ENCODE assay signal across 16 cellular contexts in the genomic region with DNA sequence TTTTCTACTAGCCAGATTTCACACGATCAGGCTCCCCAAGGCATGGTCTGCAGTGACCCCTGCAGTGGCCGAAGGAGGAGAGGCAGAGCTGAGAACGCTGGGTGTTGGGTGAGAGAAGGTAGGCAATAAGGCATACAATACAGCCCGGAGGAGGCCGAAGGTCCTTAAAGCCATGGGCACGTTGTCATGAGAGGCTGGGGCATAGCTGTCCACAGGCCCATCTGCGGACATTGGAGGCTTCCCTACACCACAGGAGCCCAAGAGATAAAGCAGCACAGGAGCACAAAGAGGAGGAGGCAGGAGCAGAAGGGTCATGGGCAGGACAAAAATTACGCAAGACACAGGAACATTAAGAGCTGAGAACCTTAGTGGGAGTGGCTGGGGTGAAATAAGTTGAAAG. TPM values are rescaled to one million over a fixed set of nuclear protein-coding genes. Genes with fewer than 3 reads are reported as not detected.
DNase-seq lines count a peak whose midpoint lies in the region; ATAC-seq and TF ChIP-seq lines count a peak whose summit lies in the region.
"Had no signal": no experiment of that assay in that cellular context is flagged by ENCODE, and none has a peak within 500 bp of the region (broad histone marks: within the 10 kb centered on the region; RNA-seq: fewer than 3 reads in every experiment).

No MANE protein-coding gene starts in this region.

- peaks cover 3% of the 10 kb centered on the region for H3F3A ChIP-seq in PC-3 (ENCODE audit: low read length, unreplicated experiment)

- no peak overlapping the region for H4K91ac ChIP-seq in H9 (ENCODE audit: insufficient read length, low read depth, low read length)

- H3K9me3 Mint-ChIP-seq in H9, result no peaks in the 10 kb centered on the region; a peak in 1 of 5 replicates
- H3K9me3 Mint-ChIP-seq: activated T-helper 2 cell treated with anti-CD3 and anti-CD28 coated beads, Interferon-gamma antibody, Interleukin-2, Interleukin-4, amounts not matched to agents 10 μg/mL and 5 μg/mL and 100 μg/mL, durations not matched to agents 14 hours and 24 hours and 36 hours; central memory CD8-positive, alpha-beta T cell; nephron had no signal

- H3K79me2 ChIP-seq in H9 (ENCODE audit: insufficient read depth, low read length) (no peaks in the 10 kb centered on the region), PC-3 (ENCODE audit: low read length) (no peaks in the 10 kb centered on the region), osteoblast (ENCODE audit: insufficient read depth, low read length) (no peaks in the 10 kb centered on the region)

- no TSS peak for BruUV-seq in PC-3 (replicated peaks; lab: Mats Ljungman, UMichigan)

- H3K36me3 ChIP-seq in PC-3 (ENCODE audit: low read depth, low read length), result no peaks in the 10 kb centered on the region
- no peaks in the 10 kb centered on the region for H3K36me3 ChIP-seq in osteoblast (ENCODE audit: insufficient read depth, low read length)
- H3K36me3 ChIP-seq in ascending aorta, result no peaks in the 10 kb centered on the region

- no peaks in the 10 kb centered on the region for H3K23me2 ChIP-seq in H9 (ENCODE audit: insufficient read length, low read depth, low read length, poor library complexity, severe bottlenecking)

- H3K9me2 ChIP-seq in PC-3 (replicated peaks; ENCODE audit: low read length), result no peaks in the 10 kb centered on the region

- H3K4me2 ChIP-seq in H9 (ENCODE audit: insufficient read depth, insufficient read length, low read length) (no peak overlapping the region), PC-3 (ENCODE audit: low read length) (no peak overlapping the region), osteoblast (ENCODE audit: insufficient read depth, low read length) (no peak overlapping the region)

- no peak overlapping the region for H2AFZ ChIP-seq in H9 (ENCODE audit: low read length)
- no peak overlapping the region for H2AFZ ChIP-seq in PC-3 (ENCODE audit: low read length)
- peak overlapping the region; percentile 11 for H2AFZ ChIP-seq in osteoblast (ENCODE audit: low read length)

- no peaks in the 10 kb centered on the region for H3K36me3 Mint-ChIP-seq in H9 (ENCODE audit: insufficient read depth in 1 of 3, low read depth in 3 of 3)

- no peak overlapping the region for H2BK20ac ChIP-seq in H9 (ENCODE audit: low read depth, low read length, poor library complexity, severe bottlenecking)

- H3K56ac ChIP-seq in H9 (ENCODE audit: insufficient read length, low read depth, low read length), result no peak overlapping the region

- H3K27ac ChIP-seq in H9 (ENCODE audit: insufficient read length, low read depth, low read length) (no peak overlapping the region), PC-3 (ENCODE audit: low read length) (peak overlapping the region; percentile 69), osteoblast (ENCODE audit: low read depth, low read length) (no peak overlapping the region), ascending aorta (no peak overlapping the region)
- H3K27ac ChIP-seq: SK-N-MC had no signal

- no CpG with 5 or more reads among the region's 8 CpGs for WGBS in H9 (ENCODE audit: extremely low coverage, insufficient read length, low lambda C conversion rate)

- no peak overlapping the region for H2BK15ac ChIP-seq in H9 (ENCODE audit: low read depth, low read length)

- H3K4me3 ChIP-seq in PC-3 (ENCODE audit: low read length) (no peak overlapping the region), fibroblast of pulmonary artery (replicated peaks; ENCODE audit: low read depth, low read length) (no peak overlapping the region), osteoblast (ENCODE audit: insufficient read depth, low read length) (no peak overlapping the region), ascending aorta (no peak overlapping the region)
- H3K4me3 ChIP-seq: SK-N-MC had no signal

- TF ChIP-seq CTCF in H9 (conservative IDR thresholded peaks at IDR 0.05) (peak; percentile 46), PC-3 (conservative IDR thresholded peaks at IDR 0.05; ENCODE audit: low read depth, low read length) (no peak), fibroblast of pulmonary artery (IDR thresholded peaks at IDR 0.05; ENCODE audit: low read length, missing control alignments) (no peak), osteoblast (IDR thresholded peaks at IDR 0.05; ENCODE audit: extremely low read depth, low read depth, low read length) (no peak), ascending aorta (IDR thresholded peaks at IDR 0.05) (no peak)

- no peak overlapping the region for H2BK120ac ChIP-seq in H9 (ENCODE audit: low read depth, low read length, poor library complexity, severe bottlenecking)

- H3K9ac ChIP-seq in H9 (ENCODE audit: extremely low read depth, insufficient read length, low read length) (no peak overlapping the region), PC-3 (ENCODE audit: low read length) (peak overlapping the region; percentile 7; the same call in 1 of the 2 replicates)

- H3K27me3 Mint-ChIP-seq in H9 (ENCODE audit: low read depth), result peaks cover 1% of the 10 kb centered on the region; the same call in 1 of the 2 replicates

- no peaks in the 10 kb centered on the region for H3K79me1 ChIP-seq in H9 (ENCODE audit: insufficient read depth, low read depth, low read length, poor library complexity, severe bottlenecking)

- peak overlapping the region in 1 of 2 experiments; percentile 54; a peak in 1 of 5 replicates for H3K4me3 Mint-ChIP-seq in H9
- H3K4me3 Mint-ChIP-seq: activated CD4-positive, alpha-beta T cell treated with anti-CD3 and anti-CD28 coated beads for 36 hours; central memory CD8-positive, alpha-beta T cell; nephron had no signal

- peak overlapping the region in 2 of 3 experiments; percentile 14 to 71; a peak in 4 of 7 replicates for H3K27ac Mint-ChIP-seq in H9
- H3K27ac Mint-ChIP-seq: activated CD4-positive, alpha-beta T cell treated with anti-CD3 and anti-CD28 coated beads for 36 hours; activated T-helper 2 cell treated with anti-CD3 and anti-CD28 coated beads, Interferon-gamma antibody, Interleukin-2, Interleukin-4, amounts not matched to agents 10 μg/mL and 5 μg/mL and 100 μg/mL, durations not matched to agents 14 hours and 24 hours and 36 hours; nephron had no signal

- no peaks in the 10 kb centered on the region for H3K9me3 ChIP-seq in H9 (ENCODE audit: control insufficient read depth, low read depth, low read length)
- H3K9me3 ChIP-seq in PC-3 (ENCODE audit: low read length), result no peaks in the 10 kb centered on the region
- H3K9me3 ChIP-seq in osteoblast (ENCODE audit: low read depth, low read length), result no peaks in the 10 kb centered on the region
- no peaks in the 10 kb centered on the region for H3K9me3 ChIP-seq in ascending aorta

- H2AK5ac ChIP-seq in H9 (ENCODE audit: insufficient read length, low read length), result no peak overlapping the region

- H4K20me1 ChIP-seq in H9 (ENCODE audit: control insufficient read depth, insufficient read depth, insufficient read length) (no peaks in the 10 kb centered on the region), PC-3 (ENCODE audit: low read length) (no peaks in the 10 kb centered on the region), osteoblast (ENCODE audit: insufficient read depth, low read length) (no peaks in the 10 kb centered on the region)

- H4K8ac ChIP-seq in H9 (replicated peaks; ENCODE audit: insufficient read length, low read depth, low read length), result no peak overlapping the region

- no peak overlapping the region for H3K14ac ChIP-seq in H9 (ENCODE audit: insufficient read depth, low read length)

- POLR2A ChIA-PET in PC-3 (lab: Charles Lee; ENCODE audit: unreplicated experiment), result no interaction called here

- no peak overlapping the region for H3K18ac ChIP-seq in H9 (ENCODE audit: insufficient read length, low read depth, low read length)

- H3K4me1 ChIP-seq in H9 (ENCODE audit: insufficient read depth, low read length) (peaks cover 3% of the 10 kb centered on the region; the same call in 1 of the 2 replicates), PC-3 (ENCODE audit: insufficient read depth, low read length) (peaks cover 20% of the 10 kb centered on the region), osteoblast (ENCODE audit: insufficient read depth, low read length) (peaks cover 18% of the 10 kb centered on the region), ascending aorta (peaks cover 0 to 6% of the 10 kb centered on the region in 2 donors)

- H3K4me1 Mint-ChIP-seq in H9, result peaks cover 19 to 26% of the 10 kb centered on the region in 2 experiments
- H3K4me1 Mint-ChIP-seq: central memory CD8-positive, alpha-beta T cell had no signal

- intact Hi-C loops in PC-3 (cut with micrococcal nuclease) (no loop called here), ascending aorta (cut with DNase I) (no loop called here)

- H3K4ac ChIP-seq in H9 (ENCODE audit: low read depth, low read length), result no peak overlapping the region

- no peak overlapping the region for H2BK12ac ChIP-seq in H9 (ENCODE audit: insufficient read length, low read depth, low read length)

- no peak overlapping the region for H3K23ac ChIP-seq in H9 (ENCODE audit: insufficient read length, low read depth, low read length)

- no peak for ATAC-seq in PC-3
- ATAC-seq: activated CD4-positive, alpha-beta T cell treated with anti-CD3 and anti-CD28 coated beads for 36 hours had no signal

- DNase-seq in H9 (peak; percentile 44), PC-3 (no peak), fibroblast of pulmonary artery (ENCODE audit: low read depth) (peak; percentile 46), osteoblast (ENCODE audit: insufficient read length, low spot score, missing footprints) (peak; percentile 44), ascending aorta (ENCODE audit: low spot score in 2 of 2) (no peak), HK-2 (ENCODE audit: unreplicated experiment) (no peak), NCI-H2107 treated with DMSO at 0.1 percent for 48 hours (lab: John Stamatoyannopoulos, UW; ENCODE audit: unreplicated experiment) (no peak), NCI-H2196 (lab: John Stamatoyannopoulos, UW; ENCODE audit: unreplicated experiment) (no peak)
- DNase-seq: activated CD4-positive, alpha-beta T cell treated with anti-CD3 and anti-CD28 coated beads for 36 hours; C1 segment of cervical spinal cord; kidney glomerular epithelial cell; NCI-H526 treated with DMSO at 0.1 percent for 48 hours had no signal

- CTCF ChIA-PET in PC-3 (lab: Charles Lee), result no interaction called here

- H2BK5ac ChIP-seq in H9 (ENCODE audit: insufficient read length, low read length), result no peak overlapping the region

- H3T11ph ChIP-seq in H9 (ENCODE audit: low read length), result no peak overlapping the region

- H3K27me3 ChIP-seq in H9 (ENCODE audit: insufficient read depth, low read length) (no peaks in the 10 kb centered on the region), PC-3 (ENCODE audit: low read length) (no peaks in the 10 kb centered on the region), osteoblast (ENCODE audit: insufficient read depth, low read length) (no peaks in the 10 kb centered on the region), ascending aorta (no peaks in the 10 kb centered on the region)

- H4K5ac ChIP-seq in H9 (ENCODE audit: insufficient read length, low read depth, low read length), result no peak overlapping the region

RNA-seq across cellular contexts. Expression of a gene that starts 16.7 kb away (rescaled TPM):
- total RNA-seq in H9 (2021) (366 and 370 TPM in 2 replicates), PC-3 (2014; rRNA removed) (389 and 626 TPM in 2 replicates), osteoblast (590 and 597 TPM in 2 replicates), ascending aorta (85.4 TPM)

Comparison
In these comparisons a context has a peak if more than half of its experiments do, and no peak if none do; other contexts are left out.
1. DNase-seq: peak in H9 (single experiment), fibroblast of pulmonary artery (single experiment) and osteoblast (single experiment); none in PC-3 (single experiment), ascending aorta (0 of 2), HK-2 (single experiment), NCI-H2107 treated with DMSO at 0.1 percent for 48 hours (single experiment) and NCI-H2196 (single experiment).